1 cellular context compared by ENCODE assay signal in the genomic region with DNA sequence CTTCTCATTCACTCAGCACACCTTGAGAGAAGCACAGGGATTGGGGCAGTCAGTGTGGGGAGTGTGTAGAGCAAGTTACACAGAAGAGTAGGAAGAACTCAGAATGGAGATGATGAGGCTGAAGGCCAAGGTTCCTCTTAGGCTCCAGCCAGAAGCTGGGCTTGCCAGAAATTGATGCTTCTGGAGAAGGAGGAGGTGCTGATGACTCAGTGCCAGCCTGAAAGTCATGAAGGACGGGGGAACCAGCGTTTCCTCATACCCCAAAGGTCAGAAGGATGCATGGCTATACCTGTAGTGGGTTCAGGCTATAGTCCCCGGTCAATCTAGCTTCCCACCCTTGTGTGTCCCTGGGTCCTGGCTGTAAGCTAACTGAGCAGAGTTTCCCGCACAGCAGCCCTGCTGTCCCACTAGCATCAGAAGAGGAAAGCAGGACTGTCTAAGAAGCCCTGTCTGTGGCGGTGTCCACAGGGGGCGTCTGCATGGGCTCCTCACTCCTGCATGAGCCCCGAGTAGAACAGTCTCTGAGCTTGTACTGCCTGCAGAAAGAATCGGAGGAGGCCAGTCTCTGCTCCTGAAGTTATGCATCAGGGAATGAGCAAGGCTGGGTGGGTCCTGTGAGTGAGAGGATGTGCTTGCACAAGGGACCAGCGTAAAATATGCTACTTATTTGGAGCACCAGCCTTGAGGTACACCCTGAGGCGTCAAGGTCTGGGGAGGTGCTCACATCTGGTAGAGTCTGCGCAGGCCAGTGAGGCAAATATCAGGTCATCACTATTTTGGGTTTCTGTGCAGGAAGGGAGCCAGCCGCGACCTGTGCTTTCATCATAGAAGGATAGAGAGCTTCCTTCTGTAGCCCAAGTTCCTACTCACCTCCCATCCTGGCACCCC.
TF ChIP-seq lines count a peak whose summit lies in the region.

No MANE protein-coding gene starts in this region.

TF ChIP-seq in WTC11, 78 proteins besides CTCF, POLR2A, EP300 and RAD21 (continued from another document):
- TF ChIP-seq, protein P1, sequence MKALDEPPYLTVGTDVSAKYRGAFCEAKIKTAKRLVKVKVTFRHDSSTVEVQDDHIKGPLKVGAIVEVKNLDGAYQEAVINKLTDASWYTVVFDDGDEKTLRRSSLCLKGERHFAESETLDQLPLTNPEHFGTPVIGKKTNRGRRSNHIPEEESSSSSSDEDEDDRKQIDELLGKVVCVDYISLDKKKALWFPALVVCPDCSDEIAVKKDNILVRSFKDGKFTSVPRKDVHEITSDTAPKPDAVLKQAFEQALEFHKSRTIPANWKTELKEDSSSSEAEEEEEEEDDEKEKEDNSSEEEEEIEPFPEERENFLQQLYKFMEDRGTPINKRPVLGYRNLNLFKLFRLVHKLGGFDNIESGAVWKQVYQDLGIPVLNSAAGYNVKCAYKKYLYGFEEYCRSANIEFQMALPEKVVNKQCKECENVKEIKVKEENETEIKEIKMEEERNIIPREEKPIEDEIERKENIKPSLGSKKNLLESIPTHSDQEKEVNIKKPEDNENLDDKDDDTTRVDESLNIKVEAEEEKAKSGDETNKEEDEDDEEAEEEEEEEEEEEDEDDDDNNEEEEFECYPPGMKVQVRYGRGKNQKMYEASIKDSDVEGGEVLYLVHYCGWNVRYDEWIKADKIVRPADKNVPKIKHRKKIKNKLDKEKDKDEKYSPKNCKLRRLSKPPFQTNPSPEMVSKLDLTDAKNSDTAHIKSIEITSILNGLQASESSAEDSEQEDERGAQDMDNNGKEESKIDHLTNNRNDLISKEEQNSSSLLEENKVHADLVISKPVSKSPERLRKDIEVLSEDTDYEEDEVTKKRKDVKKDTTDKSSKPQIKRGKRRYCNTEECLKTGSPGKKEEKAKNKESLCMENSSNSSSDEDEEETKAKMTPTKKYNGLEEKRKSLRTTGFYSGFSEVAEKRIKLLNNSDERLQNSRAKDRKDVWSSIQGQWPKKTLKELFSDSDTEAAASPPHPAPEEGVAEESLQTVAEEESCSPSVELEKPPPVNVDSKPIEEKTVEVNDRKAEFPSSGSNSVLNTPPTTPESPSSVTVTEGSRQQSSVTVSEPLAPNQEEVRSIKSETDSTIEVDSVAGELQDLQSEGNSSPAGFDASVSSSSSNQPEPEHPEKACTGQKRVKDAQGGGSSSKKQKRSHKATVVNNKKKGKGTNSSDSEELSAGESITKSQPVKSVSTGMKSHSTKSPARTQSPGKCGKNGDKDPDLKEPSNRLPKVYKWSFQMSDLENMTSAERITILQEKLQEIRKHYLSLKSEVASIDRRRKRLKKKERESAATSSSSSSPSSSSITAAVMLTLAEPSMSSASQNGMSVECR (CRISPR knock-in tag; IDR thresholded peaks at IDR 0.05; ENCODE audit: borderline replicate concordance), result no peak
- TF ChIP-seq, protein P2, sequence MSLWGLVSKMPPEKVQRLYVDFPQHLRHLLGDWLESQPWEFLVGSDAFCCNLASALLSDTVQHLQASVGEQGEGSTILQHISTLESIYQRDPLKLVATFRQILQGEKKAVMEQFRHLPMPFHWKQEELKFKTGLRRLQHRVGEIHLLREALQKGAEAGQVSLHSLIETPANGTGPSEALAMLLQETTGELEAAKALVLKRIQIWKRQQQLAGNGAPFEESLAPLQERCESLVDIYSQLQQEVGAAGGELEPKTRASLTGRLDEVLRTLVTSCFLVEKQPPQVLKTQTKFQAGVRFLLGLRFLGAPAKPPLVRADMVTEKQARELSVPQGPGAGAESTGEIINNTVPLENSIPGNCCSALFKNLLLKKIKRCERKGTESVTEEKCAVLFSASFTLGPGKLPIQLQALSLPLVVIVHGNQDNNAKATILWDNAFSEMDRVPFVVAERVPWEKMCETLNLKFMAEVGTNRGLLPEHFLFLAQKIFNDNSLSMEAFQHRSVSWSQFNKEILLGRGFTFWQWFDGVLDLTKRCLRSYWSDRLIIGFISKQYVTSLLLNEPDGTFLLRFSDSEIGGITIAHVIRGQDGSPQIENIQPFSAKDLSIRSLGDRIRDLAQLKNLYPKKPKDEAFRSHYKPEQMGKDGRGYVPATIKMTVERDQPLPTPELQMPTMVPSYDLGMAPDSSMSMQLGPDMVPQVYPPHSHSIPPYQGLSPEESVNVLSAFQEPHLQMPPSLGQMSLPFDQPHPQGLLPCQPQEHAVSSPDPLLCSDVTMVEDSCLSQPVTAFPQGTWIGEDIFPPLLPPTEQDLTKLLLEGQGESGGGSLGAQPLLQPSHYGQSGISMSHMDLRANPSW (CRISPR knock-in tag; conservative IDR thresholded peaks at IDR 0.05; ENCODE audit: low read depth), result no peak
- TF ChIP-seq ESRRA (CRISPR knock-in tag; IDR thresholded peaks at IDR 0.05; ENCODE audit: borderline replicate concordance), result no peak
- TF ChIP-seq, protein P3, sequence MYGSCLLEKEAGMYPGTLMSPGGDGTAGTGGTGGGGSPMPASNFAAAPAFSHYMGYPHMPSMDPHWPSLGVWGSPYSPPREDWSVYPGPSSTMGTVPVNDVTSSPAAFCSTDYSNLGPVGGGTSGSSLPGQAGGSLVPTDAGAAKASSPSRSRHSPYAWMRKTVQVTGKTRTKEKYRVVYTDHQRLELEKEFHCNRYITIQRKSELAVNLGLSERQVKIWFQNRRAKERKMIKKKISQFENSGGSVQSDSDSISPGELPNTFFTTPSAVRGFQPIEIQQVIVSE (CRISPR knock-in tag; IDR thresholded peaks at IDR 0.05; ENCODE audit: borderline replicate concordance), result no peak
- TF ChIP-seq, protein P4, sequence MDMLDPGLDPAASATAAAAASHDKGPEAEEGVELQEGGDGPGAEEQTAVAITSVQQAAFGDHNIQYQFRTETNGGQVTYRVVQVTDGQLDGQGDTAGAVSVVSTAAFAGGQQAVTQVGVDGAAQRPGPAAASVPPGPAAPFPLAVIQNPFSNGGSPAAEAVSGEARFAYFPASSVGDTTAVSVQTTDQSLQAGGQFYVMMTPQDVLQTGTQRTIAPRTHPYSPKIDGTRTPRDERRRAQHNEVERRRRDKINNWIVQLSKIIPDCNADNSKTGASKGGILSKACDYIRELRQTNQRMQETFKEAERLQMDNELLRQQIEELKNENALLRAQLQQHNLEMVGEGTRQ (CRISPR knock-in tag; IDR thresholded peaks at IDR 0.05), result no peak
- no peak for TF ChIP-seq NR1H2 (CRISPR knock-in tag; IDR thresholded peaks at IDR 0.05)
- TF ChIP-seq ZNF138 (CRISPR knock-in tag; conservative IDR thresholded peaks at IDR 0.05), result no peak
- no peak for TF ChIP-seq CREB1 (CRISPR knock-in tag; IDR thresholded peaks at IDR 0.05)
- TF ChIP-seq, protein P5, sequence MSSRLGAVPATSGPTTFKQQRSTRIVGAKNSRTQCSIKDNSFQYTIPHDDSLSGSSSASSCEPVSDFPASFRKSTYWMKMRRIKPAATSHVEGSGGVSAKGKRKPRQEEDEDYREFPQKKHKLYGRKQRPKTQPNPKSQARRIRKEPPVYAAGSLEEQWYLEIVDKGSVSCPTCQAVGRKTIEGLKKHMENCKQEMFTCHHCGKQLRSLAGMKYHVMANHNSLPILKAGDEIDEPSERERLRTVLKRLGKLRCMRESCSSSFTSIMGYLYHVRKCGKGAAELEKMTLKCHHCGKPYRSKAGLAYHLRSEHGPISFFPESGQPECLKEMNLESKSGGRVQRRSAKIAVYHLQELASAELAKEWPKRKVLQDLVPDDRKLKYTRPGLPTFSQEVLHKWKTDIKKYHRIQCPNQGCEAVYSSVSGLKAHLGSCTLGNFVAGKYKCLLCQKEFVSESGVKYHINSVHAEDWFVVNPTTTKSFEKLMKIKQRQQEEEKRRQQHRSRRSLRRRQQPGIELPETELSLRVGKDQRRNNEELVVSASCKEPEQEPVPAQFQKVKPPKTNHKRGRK (CRISPR knock-in tag; IDR thresholded peaks at IDR 0.05; ENCODE audit: borderline replicate concordance), result no peak
- TF ChIP-seq, protein P6, sequence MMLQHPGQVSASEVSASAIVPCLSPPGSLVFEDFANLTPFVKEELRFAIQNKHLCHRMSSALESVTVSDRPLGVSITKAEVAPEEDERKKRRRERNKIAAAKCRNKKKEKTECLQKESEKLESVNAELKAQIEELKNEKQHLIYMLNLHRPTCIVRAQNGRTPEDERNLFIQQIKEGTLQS (CRISPR knock-in tag; conservative IDR thresholded peaks at IDR 0.05), result no peak
TF ChIP-seq in WTC11: peak in this region for 0.
